Comparison of ENCODE assay signal across 14 cellular contexts in the genomic region with DNA sequence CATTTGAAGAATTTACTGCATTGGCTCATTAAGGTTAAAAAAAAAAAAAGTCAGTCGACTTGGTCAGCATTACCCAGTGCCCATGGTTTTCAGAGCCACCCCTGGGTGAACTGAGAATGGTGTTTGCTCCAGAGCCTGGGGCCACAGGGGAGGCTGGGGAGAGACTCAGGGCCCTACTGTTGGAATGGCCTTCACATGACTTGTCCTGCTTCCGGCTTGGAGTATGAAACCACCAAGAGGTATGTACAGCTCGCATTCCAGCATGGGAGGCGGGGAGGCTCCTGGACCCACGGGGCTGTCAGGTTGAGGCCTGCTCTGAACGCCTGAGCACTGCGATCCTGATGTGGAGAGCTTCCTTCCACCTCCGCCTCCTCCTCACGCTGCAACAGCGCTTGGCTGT. TPM values are rescaled to one million over a fixed set of nuclear protein-coding genes. Genes with fewer than 3 reads are reported as not detected.
DNase-seq lines count a peak whose midpoint lies in the region; ATAC-seq and TF ChIP-seq lines count a peak whose summit lies in the region.
"Had no signal": no experiment of that assay in that cellular context is flagged by ENCODE, and none has a peak within 500 bp of the region (broad histone marks: within the 10 kb centered on the region; RNA-seq: fewer than 3 reads in every experiment).

No MANE protein-coding gene starts in this region.

- intact Hi-C loops in psoas muscle (cut with DNase I) = no loop called here
- intact Hi-C loops in mucosa of descending colon (cut with DNase I, micrococcal nuclease) = no loop called here

- H3K27me3 ChIP-seq in RWPE2 (ENCODE audit: insufficient read depth, poor library complexity, severe bottlenecking) = no peaks in the 10 kb centered on the region
- H3K27me3 ChIP-seq in psoas muscle (ENCODE audit: insufficient read depth in 3 of 3, low read length in 2 of 3) = no peaks in the 10 kb centered on the region

- TF ChIP-seq CTCF in RWPE2 (IDR thresholded peaks at IDR 0.05; ENCODE audit: poor library complexity, severe bottlenecking) = no peak
- TF ChIP-seq CTCF in epithelial cell of proximal tubule (conservative IDR thresholded peaks at IDR 0.05; ENCODE audit: low read depth, low read length) = no peak
- TF ChIP-seq CTCF in psoas muscle (IDR thresholded peaks at IDR 0.05) = no peak
- no peak for TF ChIP-seq CTCF in mucosa of descending colon (IDR thresholded peaks at IDR 0.05)

- ATAC-seq in RWPE2 (ENCODE audit: low read depth) (peak; percentile 98), psoas muscle (peak; percentile 10 to 61 (median 24)), GM21367 (IDR thresholded peaks at IDR 0.05; ENCODE audit: unreplicated experiment) (no peak), mucosa of descending colon (no peak)
- ATAC-seq: activated CD8-positive, alpha-beta T cell treated with anti-CD3 and anti-CD28 coated beads for 36 hours had no signal

- no peak overlapping the region for H3K4me3 ChIP-seq in RWPE2 (ENCODE audit: severe bottlenecking)
- H3K4me3 ChIP-seq in epithelial cell of proximal tubule (ENCODE audit: low read depth, low read length) = no peak overlapping the region
- no peak overlapping the region for H3K4me3 ChIP-seq in psoas muscle
- no peak overlapping the region for H3K4me3 ChIP-seq in mucosa of descending colon
- H3K4me3 ChIP-seq: skin epidermis had no signal

- H3K27ac ChIP-seq in RWPE2 (ENCODE audit: poor library complexity, severe bottlenecking) (peak overlapping the region; percentile 92), psoas muscle (peak overlapping the region; percentile 54)
- H3K27ac ChIP-seq: skin epidermis had no signal

- WGBS in psoas muscle, 3 donors = 71 to 82% (median 79%) methylated on average over 10 of the region's 10 CpGs

- peak; percentile 65 for DNase-seq in HK-2 (ENCODE audit: unreplicated experiment)
- DNase-seq in RWPE2 (ENCODE audit: low spot score) = peak; percentile 97
- DNase-seq in epithelial cell of proximal tubule (ENCODE audit: low read depth) = peak; percentile 36
- DNase-seq in psoas muscle = no peak
- DNase-seq in medulla oblongata (ENCODE audit: extremely low spot score) = no peak
- no peak for DNase-seq in mucosa of descending colon
- no peak for DNase-seq in activated gamma-delta T cell treated with Interleukin-2 at 50 U/mL for 16 hours
- DNase-seq: activated CD8-positive, alpha-beta T cell treated with anti-CD3 and anti-CD28 coated beads for 36 hours; activated gamma-delta T cell; CD4-positive, CD25-positive, alpha-beta regulatory T cell; central memory CD4-positive, alpha-beta T cell; natural killer cell had no signal

- H3K9me3 ChIP-seq in RWPE2 (ENCODE audit: severe bottlenecking) (peaks cover 1% of the 10 kb centered on the region), psoas muscle (no peaks in the 10 kb centered on the region), mucosa of descending colon (no peaks in the 10 kb centered on the region)

- H3K4me1 ChIP-seq in RWPE2 (ENCODE audit: insufficient read depth, poor library complexity, severe bottlenecking) = peaks cover 40% of the 10 kb centered on the region
- peaks cover 62% of the 10 kb centered on the region for H3K4me1 ChIP-seq in psoas muscle
- no peaks in the 10 kb centered on the region for H3K4me1 ChIP-seq in mucosa of descending colon (ENCODE audit: low read depth)

- H3K36me3 ChIP-seq in RWPE2 (ENCODE audit: low read depth) (peaks cover 12% of the 10 kb centered on the region), psoas muscle (ENCODE audit: insufficient read depth in 1 of 2, low read depth in 1 of 2) (peaks cover 0 to 1% of the 10 kb centered on the region in 2 donors), mucosa of descending colon (ENCODE audit: low read depth) (no peaks in the 10 kb centered on the region)

RNA-seq across cellular contexts. Expression of a gene that starts 36.8 kb away (rescaled TPM):
- total RNA-seq in epithelial cell of proximal tubule (26.3 and 26.6 TPM in 2 replicates), psoas muscle (100 to 1,000 TPM in 2 of 4 donors, 10 to 100 TPM in 2; 87.1 to 133 (median 110) TPM), mucosa of descending colon (10 to 100 TPM; 60.0 to 72.6 (median 65.7) TPM)
- 10 to 100 TPM; 37.6 to 85.8 (median 50.2) TPM for polyA plus RNA-seq in psoas muscle

Comparison
In these comparisons a context has a peak if more than half of its experiments do, and no peak if none do; other contexts are left out.
1. DNase-seq: peak in HK-2 (single experiment), RWPE2 (single experiment) and epithelial cell of proximal tubule (single experiment); none in psoas muscle (0 of 2), medulla oblongata (single experiment), mucosa of descending colon (0 of 3) and activated gamma-delta T cell treated with Interleukin-2 at 50 U/mL for 16 hours (single experiment).
2. ATAC-seq: peak in RWPE2 (single experiment) and psoas muscle (4 of 4); none in GM21367 (single experiment) and mucosa of descending colon (single experiment).